ENCODE assay signal across 25 cellular contexts in genomic region chr12:132225214-132225613, GRCh38.
DNase-seq lines count a peak whose midpoint lies in the region; ATAC-seq, FAIRE-seq and TF ChIP-seq lines count a peak whose summit lies in the region.
"Had no signal": no experiment of that assay in that cellular context is flagged by ENCODE, and none has a peak within 500 bp of the region (broad histone marks: within the 10 kb centered on the region; RNA-seq: fewer than 3 reads in every experiment).

No MANE protein-coding gene starts in this region.

- POLR2A ChIA-PET in IMR-90 (lab: Charles Lee; ENCODE audit: unreplicated experiment) (no interaction called here), H1 (lab: Charles Lee; ENCODE audit: partially characterized antibody) (no interaction called here)

- BruUV-seq in IMR-90 (replicated peaks; lab: Mats Ljungman, UMichigan): no TSS peak

- peaks cover 58% of the 10 kb centered on the region for H3K4me1 ChIP-seq in BLaER1
- H3K4me1 ChIP-seq in IMR-90 (ENCODE audit: control insufficient read depth, insufficient read depth, low read length): no peaks in the 10 kb centered on the region; the same call in 1 of the 2 replicates
- no peaks in the 10 kb centered on the region for H3K4me1 ChIP-seq in H1 (replicated peaks in 1 of 4; ENCODE audit: control insufficient read depth in 3 of 4, insufficient read depth in 4 of 4, low read length in 3 of 4)
- H3K4me1 ChIP-seq in neuronal stem cell (ENCODE audit: control insufficient read depth in 2 of 2, insufficient read depth in 1 of 2, low read depth in 1 of 2, low read length in 2 of 2): no peaks in the 10 kb centered on the region
- H3K4me1 ChIP-seq: BE2C had no signal

- H3K4me3 ChIP-seq in BLaER1 (no peak overlapping the region), IMR-90 (ENCODE audit: insufficient read depth, low read depth, low read length) (no peak overlapping the region), H1 (ENCODE audit: extremely low read depth in 1 of 4, insufficient read depth in 2 of 4, low read depth in 3 of 4, low read length in 4 of 4) (no peak overlapping the region), neuronal stem cell (ENCODE audit: low read length in 2 of 2) (peak overlapping the region in 1 of 2 donors; percentile 61)
- H3K4me3 ChIP-seq: GM12878, GM23248 had no signal

- H2BK12ac ChIP-seq in H1 (ENCODE audit: low read depth, low read length) (no peak overlapping the region), neuronal stem cell (ENCODE audit: low read length) (no peak overlapping the region)

- TF ChIP-seq POLR2A in IMR-90 (IDR thresholded peaks at IDR 0.05; ENCODE audit: low read depth, low read length): no peak
- no peak for TF ChIP-seq POLR2A in H1 (IDR thresholded peaks at IDR 0.05; ENCODE audit: control extremely low read depth in 1 of 2, low read depth in 2 of 2, low read length in 2 of 2)

- TF ChIP-seq RAD21 in IMR-90 (IDR thresholded peaks at IDR 0.05; ENCODE audit: low read length) (no peak), H1 (IDR thresholded peaks at IDR 0.05 in 1 of 2, conservative IDR thresholded peaks at IDR 0.05 in 1 of 2; ENCODE audit: low read depth in 2 of 2, low read length in 2 of 2) (no peak)

- no peaks in the 10 kb centered on the region for H3K27me3 ChIP-seq in BLaER1
- peaks cover 5% of the 10 kb centered on the region; the same call in 1 of the 2 replicates for H3K27me3 ChIP-seq in IMR-90 (ENCODE audit: control insufficient read depth, insufficient read depth, low read length)
- peaks cover 0 to 8% (median 2%) of the 10 kb centered on the region in 4 experiments; a peak in 5 of 7 replicates for H3K27me3 ChIP-seq in H1 (replicated peaks in 1 of 4; ENCODE audit: control insufficient read depth in 3 of 4, extremely low read depth in 1 of 4, insufficient read depth in 3 of 4, low read length in 3 of 4)
- H3K27me3 ChIP-seq in neuronal stem cell (ENCODE audit: control insufficient read depth in 3 of 3, insufficient read depth in 3 of 3, low read depth in 1 of 3, low read length in 3 of 3): peaks cover 0 to 34% (median 5%) of the 10 kb centered on the region in 3 experiments

- H3K9me3 ChIP-seq in BLaER1 (0 out of 2 replicates have a peak, but pooled peaks cover 3% of the 10 kb centered on the region), IMR-90 (ENCODE audit: control insufficient read depth, insufficient read depth, low read length) (peaks cover 7% of the 10 kb centered on the region), H1 (ENCODE audit: insufficient read depth in 2 of 2, low read depth in 1 of 2, low read length in 1 of 2) (peaks cover 0 to 6% of the 10 kb centered on the region in 2 experiments; a peak in 2 of 4 replicates), neuronal stem cell (replicated peaks in 1 of 2; ENCODE audit: control insufficient read depth in 2 of 2, insufficient read depth in 1 of 2, low read depth in 1 of 2, low read length in 2 of 2) (peaks cover 4 to 8% of the 10 kb centered on the region in 2 donors)
- H3K9me3 ChIP-seq: Caco-2 had no signal

- H4K20me1 ChIP-seq in BLaER1: no peaks in the 10 kb centered on the region
- H4K20me1 ChIP-seq in IMR-90 (ENCODE audit: insufficient read depth, low read length): no peaks in the 10 kb centered on the region
- H4K20me1 ChIP-seq in H1 (replicated peaks in 1 of 2; ENCODE audit: control insufficient read depth in 1 of 2, insufficient read depth in 2 of 2, low read length in 2 of 2): peaks cover 0 to 8% of the 10 kb centered on the region in 2 experiments

- no peak overlapping the region for H3K14ac ChIP-seq in IMR-90 (replicated peaks; ENCODE audit: low read depth, low read length)
- H3K14ac ChIP-seq in H1 (ENCODE audit: insufficient read length): no peak overlapping the region
- no peak overlapping the region for H3K14ac ChIP-seq in neuronal stem cell (ENCODE audit: low read length)

- H4K91ac ChIP-seq in IMR-90 (ENCODE audit: insufficient read depth, low read depth, low read length): no peak overlapping the region
- no peak overlapping the region for H4K91ac ChIP-seq in H1 (replicated peaks; ENCODE audit: insufficient read length, low read length)
- peak overlapping the region; percentile 1 for H4K91ac ChIP-seq in neuronal stem cell (ENCODE audit: low read depth, low read length, poor library complexity)

- TF ChIP-seq EP300 in H1 (IDR thresholded peaks at IDR 0.05; ENCODE audit: borderline replicate concordance in 1 of 2, low read depth in 2 of 2, low read length in 2 of 2): no peak

- H3K79me1 ChIP-seq in IMR-90 (ENCODE audit: low read depth in 1 of 2, low read length in 2 of 2) (no peaks in the 10 kb centered on the region), H1 (ENCODE audit: low read depth, low read length) (no peaks in the 10 kb centered on the region), neuronal stem cell (ENCODE audit: low read depth, low read length) (peaks cover 2% of the 10 kb centered on the region)

- H3K4ac ChIP-seq in IMR-90 (ENCODE audit: low read depth, low read length) (no peak overlapping the region), H1 (replicated peaks; ENCODE audit: insufficient read length, low read depth, low read length) (no peak overlapping the region), neuronal stem cell (ENCODE audit: low read length) (no peak overlapping the region)

- H2AK9ac ChIP-seq in IMR-90 (replicated peaks; ENCODE audit: low read depth, low read length, poor library complexity): no peak overlapping the region

- H3K36me3 ChIP-seq in BLaER1 (no peaks in the 10 kb centered on the region), IMR-90 (ENCODE audit: control insufficient read depth, insufficient read depth, low read length) (no peaks in the 10 kb centered on the region), H1 (ENCODE audit: control insufficient read depth in 2 of 4, insufficient read depth in 4 of 4, low read length in 3 of 4) (no peaks in the 10 kb centered on the region), neuronal stem cell (replicated peaks in 1 of 2; ENCODE audit: control insufficient read depth in 2 of 2, insufficient read depth in 2 of 2, low read length in 2 of 2) (peaks cover 0 to 2% of the 10 kb centered on the region in 2 donors)
- H3K36me3 ChIP-seq: BE2C had no signal

- DNase-seq in IMR-90 (no peak), H1 (ENCODE audit: low read depth in 1 of 2, low spot score in 2 of 2) (no peak), neuronal stem cell (ENCODE audit: low spot score) (no peak), T-helper 2 cell (no peak), AML-193 (lab: John Stamatoyannopoulos, UW) (no peak), DMS53 treated with DMSO at 0.1 percent for 48 hours (lab: John Stamatoyannopoulos, UW; ENCODE audit: unreplicated experiment) (no peak)
- DNase-seq: BE2C; Caco-2; CD4-positive, CD25-positive, alpha-beta regulatory T cell; CD8-positive, alpha-beta T cell; DMS153; DMS79; EL; GDM1; GM23248; H9; HFFc6 had no signal

- H3K18ac ChIP-seq in IMR-90 (ENCODE audit: low read depth, low read length): no peak overlapping the region
- H3K18ac ChIP-seq in H1 (ENCODE audit: extremely low read depth, low read length): no peak overlapping the region
- H3K18ac ChIP-seq in neuronal stem cell (ENCODE audit: low read length): no peak overlapping the region

- H2AK5ac ChIP-seq in IMR-90 (ENCODE audit: low read depth, low read length) (no peak overlapping the region), H1 (ENCODE audit: low read depth, low read length) (no peak overlapping the region), neuronal stem cell (ENCODE audit: low read depth, low read length) (no peak overlapping the region)

- H2AFZ ChIP-seq in IMR-90 (replicated peaks; ENCODE audit: low read length, poor library complexity) (no peak overlapping the region), H1 (ENCODE audit: low read length) (no peak overlapping the region), neuronal stem cell (ENCODE audit: low read length) (no peak overlapping the region)
- H2AFZ ChIP-seq: GM23248 had no signal

- H3K4me2 ChIP-seq in BLaER1: no peak overlapping the region
- H3K4me2 ChIP-seq in IMR-90 (ENCODE audit: low read depth, low read length): no peak overlapping the region
- no peak overlapping the region for H3K4me2 ChIP-seq in H1 (ENCODE audit: insufficient read depth in 1 of 2, low read depth in 2 of 2, low read length in 2 of 2)
- H3K4me2 ChIP-seq in neuronal stem cell (ENCODE audit: insufficient read depth, low read length, poor library complexity, severe bottlenecking): no peak overlapping the region

- H3K23me2 ChIP-seq in H1 (ENCODE audit: low read depth, low read length): peaks cover 32% of the 10 kb centered on the region; the same call in 1 of the 2 replicates

- H2BK15ac ChIP-seq in IMR-90 (ENCODE audit: low read depth, low read length): no peak overlapping the region
- H2BK15ac ChIP-seq in H1 (ENCODE audit: low read length): no peak overlapping the region
- no peak overlapping the region for H2BK15ac ChIP-seq in neuronal stem cell (ENCODE audit: low read length)

- 85 to 100% methylated on average over 1 of the region's 1 CpG for WGBS in IMR-90 (ENCODE audit: extremely low coverage in 2 of 2, insufficient read length in 1 of 2), 2 experiments
- WGBS in H1 (ENCODE audit: extremely low coverage in 1 of 2, insufficient coverage in 1 of 2, insufficient read length in 1 of 2, insufficient replicate concordance in 2 of 2, low coverage in 1 of 2, low lambda C conversion rate in 2 of 2, missing lambda C conversion rate in 1 of 2), 2 experiments: 78% methylated on average over 1 of the region's 1 CpG; no CpG with 5 or more reads in 1 of the 2 experiments
- WGBS in neuronal stem cell (ENCODE audit: extremely low coverage in 2 of 2, insufficient read length in 2 of 2, insufficient replicate concordance in 1 of 2), 2 donors: 100% methylated on average over 1 of the region's 1 CpG; no CpG with 5 or more reads in 1 of the 2 donors

- FAIRE-seq in H1 (lab: Jason Lieb, UNC): no peak
- FAIRE-seq: A204.1, GM12878, GM19239 had no signal

- H2BK120ac ChIP-seq in IMR-90 (ENCODE audit: low read depth, low read length) (no peak overlapping the region), H1 (replicated peaks; ENCODE audit: low read depth, low read length) (no peak overlapping the region), neuronal stem cell (ENCODE audit: low read depth, low read length) (no peak overlapping the region)

- H4K8ac ChIP-seq in IMR-90 (ENCODE audit: low read depth in 2 of 2, low read length in 2 of 2): no peak overlapping the region
- no peak overlapping the region for H4K8ac ChIP-seq in H1 (ENCODE audit: extremely low read depth, insufficient read depth, low read length)
- no peak overlapping the region for H4K8ac ChIP-seq in neuronal stem cell (ENCODE audit: low read depth, low read length)

- H2BK20ac ChIP-seq in IMR-90 (ENCODE audit: low read depth, low read length) (no peak overlapping the region), H1 (ENCODE audit: low read length) (no peak overlapping the region)

- H2BK5ac ChIP-seq in IMR-90 (ENCODE audit: low read depth, low read length, poor library complexity, severe bottlenecking) (peak overlapping the region; percentile 84), H1 (ENCODE audit: low read depth, low read length) (no peak overlapping the region), neuronal stem cell (ENCODE audit: low read length) (no peak overlapping the region)

- no peaks in the 10 kb centered on the region for H3K79me2 ChIP-seq in H1 (ENCODE audit: control insufficient read depth in 1 of 2, insufficient read depth in 2 of 2, low read length in 2 of 2)

- H3K56ac ChIP-seq in IMR-90 (ENCODE audit: extremely low read depth, insufficient read depth, low read length): no peak overlapping the region
- peak overlapping the region; percentile 59 for H3K56ac ChIP-seq in H1 (replicated peaks; ENCODE audit: insufficient read length, low read depth, low read length)

- intact Hi-C loops in IMR-90 (cut with micrococcal nuclease): no loop called here

- H3K27ac ChIP-seq in BLaER1 (peak overlapping the region; percentile 38; the same call in 1 of the 2 replicates), IMR-90 (ENCODE audit: insufficient read depth, low read length) (no peak overlapping the region), H1 (ENCODE audit: low read depth, low read length) (no peak overlapping the region), neuronal stem cell (replicated peaks; ENCODE audit: low read length) (no peak overlapping the region)
- H3K27ac ChIP-seq: 22Rv1, C4-2B, GM23248 had no signal

- ATAC-seq in IMR-90 (ENCODE audit: low read depth) (no peak), HG03469 (IDR thresholded peaks at IDR 0.05; ENCODE audit: unreplicated experiment) (no peak)
- ATAC-seq: CD8-positive, alpha-beta T cell; GM12878; HCT116 had no signal

- CTCF ChIA-PET in IMR-90 (lab: Yijun Ruan, JAX) (no interaction called here), H1 (lab: Charles Lee; ENCODE audit: partially characterized antibody) (no interaction called here)

- H3K9me1 ChIP-seq in IMR-90 (ENCODE audit: insufficient read depth, low read length): no peaks in the 10 kb centered on the region

- in situ Hi-C loops in IMR-90 (cut with MboI; ENCODE audit: low sequenced_read_pairs): no loop called here

- H3K9ac ChIP-seq in BLaER1: no peak overlapping the region
- no peak overlapping the region for H3K9ac ChIP-seq in IMR-90 (ENCODE audit: low read depth, low read length)
- no peak overlapping the region for H3K9ac ChIP-seq in H1 (replicated peaks in 1 of 4; ENCODE audit: extremely low read depth in 1 of 4, low read depth in 3 of 4, low read length in 3 of 4)
- no peak overlapping the region for H3K9ac ChIP-seq in neuronal stem cell (ENCODE audit: low read depth, low read length, poor library complexity)
- H3K9ac ChIP-seq: GM23248 had no signal

- no peak for TF ChIP-seq CTCF in IMR-90 (conservative IDR thresholded peaks at IDR 0.05; ENCODE audit: low read depth, low read length)
- no peak for TF ChIP-seq CTCF in H1 (IDR thresholded peaks at IDR 0.05; ENCODE audit: control extremely low read depth in 1 of 3, insufficient read depth in 1 of 3, low read depth in 1 of 3, low read length in 3 of 3)

- no peak overlapping the region for H4K5ac ChIP-seq in IMR-90 (ENCODE audit: low read depth, low read length)
- no peak overlapping the region for H4K5ac ChIP-seq in H1 (ENCODE audit: insufficient read length, low read depth, low read length)

- no peak overlapping the region for H3K23ac ChIP-seq in IMR-90 (ENCODE audit: low read depth, low read length)
- no peak overlapping the region for H3K23ac ChIP-seq in H1 (ENCODE audit: insufficient read length)
- H3K23ac ChIP-seq in neuronal stem cell (ENCODE audit: low read depth, low read length, poor library complexity): peak overlapping the region; percentile 47

- dilution Hi-C loops in IMR-90 (cut with HindIII; ENCODE audit: low sequenced_read_pairs, unreplicated experiment): no loop called here
